8 cellular contexts compared by ENCODE assay signal in genomic region chrX:14697453-14697852, GRCh38.
DNase-seq lines count a peak whose midpoint lies in the region; ATAC-seq and TF ChIP-seq lines count a peak whose summit lies in the region.

No MANE protein-coding gene starts in this region.

- peak; percentile 89 for ATAC-seq in HG03342 (IDR thresholded peaks at IDR 0.05; ENCODE audit: unreplicated experiment)
- no peak for ATAC-seq in HG02588 (IDR thresholded peaks at IDR 0.05; ENCODE audit: unreplicated experiment)

- no peak overlapping the region for H3K4me3 ChIP-seq in GM12865 (ENCODE audit: low read depth, low read length)
- H3K4me3 ChIP-seq in fibroblast of mammary gland (ENCODE audit: control insufficient read depth, low read depth, low read length) = no peak overlapping the region

- TF ChIP-seq CTCF in AG09319 (IDR thresholded peaks at IDR 0.05; ENCODE audit: low read depth, low read length) (peak; percentile 37), GM12865 (IDR thresholded peaks at IDR 0.05; ENCODE audit: insufficient read depth, low read depth, low read length, missing control alignments) (peak; percentile 56), fibroblast of mammary gland (conservative IDR thresholded peaks at IDR 0.05; ENCODE audit: control insufficient read depth, insufficient read depth, low read depth, low read length) (peak; percentile 62)

- DNase-seq in AG09319 (ENCODE audit: extremely low read depth, low read depth) (no peak), GM12865 (ENCODE audit: low read depth) (peak; percentile 40), SK-N-DZ (ENCODE audit: low spot score) (peak; percentile 16), fibroblast of mammary gland (ENCODE audit: low read depth) (peak; percentile 25), pons (ENCODE audit: low spot score) (no peak)
- DNase-seq in stimulated activated CD8-positive, alpha-beta memory T cell treated with anti-CD3 and anti-CD28 coated beads, Interleukin-4, amount 100 ng/mL, for 48 hours = peak; percentile 36

Comparison
In these comparisons a context has a peak if more than half of its experiments do, and no peak if none do; other contexts are left out.
1. DNase-seq: peak in GM12865 (single experiment), SK-N-DZ (single experiment), fibroblast of mammary gland (single experiment) and stimulated activated CD8-positive, alpha-beta memory T cell treated with anti-CD3 and anti-CD28 coated beads, Interleukin-4, amount 100 ng/mL, for 48 hours (single experiment); none in AG09319 (single experiment) and pons (single experiment).
2. Peak in every context shown above with its lines, with median percentiles within 50 percentile points of each other: CTCF ChIP-seq.